Comparison of ENCODE assay signal across 8 cellular contexts in the genomic region with DNA sequence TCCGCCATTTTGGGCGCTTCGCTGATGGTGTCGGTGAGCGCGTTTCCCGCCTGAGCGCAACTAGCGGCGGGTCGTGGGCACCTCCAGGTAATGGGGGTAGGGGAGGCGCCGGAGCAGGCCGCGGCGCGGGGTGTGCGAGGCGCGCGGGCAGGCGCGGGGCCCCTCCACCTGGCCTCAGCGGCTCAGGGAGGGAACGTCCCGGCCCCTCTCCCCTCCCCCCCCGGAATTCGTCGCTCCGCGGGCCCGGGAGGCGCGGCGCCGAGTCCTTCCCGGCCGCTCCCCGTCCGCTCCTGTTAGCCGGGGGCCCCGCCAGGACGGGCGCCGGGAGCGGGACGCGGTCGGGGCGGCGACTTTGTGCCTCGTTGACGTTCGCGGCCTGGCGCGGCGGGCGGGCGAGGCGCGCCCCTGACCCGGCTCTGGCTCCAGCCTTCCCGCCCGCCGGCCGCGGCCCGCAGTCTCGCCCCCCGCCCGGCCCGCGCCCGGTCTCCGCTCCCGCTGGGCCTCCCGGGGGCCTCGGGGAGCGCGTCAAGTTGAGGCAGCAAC. TPM values are rescaled to one million over a fixed set of nuclear protein-coding genes. Genes with fewer than 3 reads are reported as not detected.
DNase-seq lines count a peak whose midpoint lies in the region; ATAC-seq, FAIRE-seq and TF ChIP-seq lines count a peak whose summit lies in the region.

A gene with protein sequence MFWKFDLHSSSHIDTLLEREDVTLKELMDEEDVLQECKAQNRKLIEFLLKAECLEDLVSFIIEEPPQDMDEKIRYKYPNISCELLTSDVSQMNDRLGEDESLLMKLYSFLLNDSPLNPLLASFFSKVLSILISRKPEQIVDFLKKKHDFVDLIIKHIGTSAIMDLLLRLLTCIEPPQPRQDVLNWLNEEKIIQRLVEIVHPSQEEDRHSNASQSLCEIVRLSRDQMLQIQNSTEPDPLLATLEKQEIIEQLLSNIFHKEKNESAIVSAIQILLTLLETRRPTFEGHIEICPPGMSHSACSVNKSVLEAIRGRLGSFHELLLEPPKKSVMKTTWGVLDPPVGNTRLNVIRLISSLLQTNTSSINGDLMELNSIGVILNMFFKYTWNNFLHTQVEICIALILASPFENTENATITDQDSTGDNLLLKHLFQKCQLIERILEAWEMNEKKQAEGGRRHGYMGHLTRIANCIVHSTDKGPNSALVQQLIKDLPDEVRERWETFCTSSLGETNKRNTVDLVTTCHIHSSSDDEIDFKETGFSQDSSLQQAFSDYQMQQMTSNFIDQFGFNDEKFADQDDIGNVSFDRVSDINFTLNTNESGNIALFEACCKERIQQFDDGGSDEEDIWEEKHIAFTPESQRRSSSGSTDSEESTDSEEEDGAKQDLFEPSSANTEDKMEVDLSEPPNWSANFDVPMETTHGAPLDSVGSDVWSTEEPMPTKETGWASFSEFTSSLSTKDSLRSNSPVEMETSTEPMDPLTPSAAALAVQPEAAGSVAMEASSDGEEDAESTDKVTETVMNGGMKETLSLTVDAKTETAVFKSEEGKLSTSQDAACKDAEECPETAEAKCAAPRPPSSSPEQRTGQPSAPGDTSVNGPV (plus strand): TSS at position 12 of the 543 bp plus-strand sequence. CDS start 76,913 bp downstream, outside the sequence.

- H3K9me3 ChIP-seq in astrocyte (ENCODE audit: insufficient read depth, low read depth, low read length), result no peaks in the 10 kb centered on the region
- H3K9me3 ChIP-seq in iPS-18c (ENCODE audit: control insufficient read depth, insufficient read depth, low read length), result no peaks in the 10 kb centered on the region
- H3K9me3 ChIP-seq in smooth muscle cell (replicated peaks; ENCODE audit: low read depth), result no peaks in the 10 kb centered on the region

- H3K79me2 ChIP-seq in astrocyte (ENCODE audit: insufficient read depth, low read length) (peaks cover 53% of the 10 kb centered on the region), smooth muscle cell (ENCODE audit: low read depth) (peaks cover 53% of the 10 kb centered on the region)

- H3K27me3 ChIP-seq in astrocyte (ENCODE audit: insufficient read depth, low read length), result no peaks in the 10 kb centered on the region
- H3K27me3 ChIP-seq in smooth muscle cell (ENCODE audit: low read depth), result no peaks in the 10 kb centered on the region

- H3K36me3 ChIP-seq in astrocyte (ENCODE audit: insufficient read depth, low read length) (no peaks in the 10 kb centered on the region), smooth muscle cell (ENCODE audit: low read depth) (no peaks in the 10 kb centered on the region)

- no peaks in the 10 kb centered on the region for H3K36me3 Mint-ChIP-seq in astrocyte (ENCODE audit: low read depth, unreplicated experiment)

- peaks cover 2% of the 10 kb centered on the region for H3K27me3 Mint-ChIP-seq in astrocyte (ENCODE audit: low read depth, unreplicated experiment)

- peaks cover 7% of the 10 kb centered on the region for H3F3A ChIP-seq in smooth muscle cell (ENCODE audit: low read depth)

- peak; percentile 79 for DNase-seq in AG20443 (ENCODE audit: low spot score)
- DNase-seq in astrocyte (ENCODE audit: low read depth), result no peak
- no peak for DNase-seq in smooth muscle cell (lab: John Stamatoyannopoulos, UW; ENCODE audit: unreplicated experiment)
- no peak for DNase-seq in activated CD4-positive, CD25-positive, alpha-beta regulatory T cell treated with anti-CD3 and anti-CD28 coated beads, Interleukin-2, amount 50 U/mL, for 72 hours
- no peak for DNase-seq in cerebellar cortex (ENCODE audit: low spot score)

- peak; percentile 27 for ATAC-seq in GM19395 (IDR thresholded peaks at IDR 0.05; ENCODE audit: unreplicated experiment)
- ATAC-seq in HG03521 (IDR thresholded peaks at IDR 0.05; ENCODE audit: unreplicated experiment), result peak; percentile 35

- peak within 1 kb of the TSS; percentile 94 for H3K27ac Mint-ChIP-seq in astrocyte (ENCODE audit: unreplicated experiment)

- H2AFZ ChIP-seq in astrocyte (ENCODE audit: low read depth, low read length), result peak within 1 kb of the TSS; percentile 92
- H2AFZ ChIP-seq in smooth muscle cell (ENCODE audit: low read depth), result peak within 1 kb of the TSS; percentile 36

- H3K4me3 Mint-ChIP-seq in astrocyte (ENCODE audit: unreplicated experiment), result peak within 1 kb of the TSS; percentile 99

- TF ChIP-seq CTCF in astrocyte (IDR thresholded peaks at IDR 0.05; ENCODE audit: insufficient read depth, low read depth, low read length), result no peak
- no peak for TF ChIP-seq CTCF in smooth muscle cell (IDR thresholded peaks at IDR 0.05; ENCODE audit: borderline replicate concordance, insufficient read depth, poor library complexity, severe bottlenecking)

- FAIRE-seq in astrocyte (lab: Jason Lieb, UNC), result no peak

- H3K9me3 Mint-ChIP-seq in astrocyte (ENCODE audit: unreplicated experiment), result no peaks in the 10 kb centered on the region

- WGBS in smooth muscle cell (ENCODE audit: low lambda C conversion rate), result 4% methylated on average over 13 of the region's 81 CpGs

- H3K27ac ChIP-seq in astrocyte (ENCODE audit: low read depth, low read length) (peak within 1 kb of the TSS; percentile 92), smooth muscle cell (ENCODE audit: low read depth) (peak within 1 kb of the TSS; percentile 87)

- peak within 1 kb of the TSS; percentile 90 for H3K4me2 ChIP-seq in astrocyte (ENCODE audit: low read length)
- peak within 1 kb of the TSS; percentile 97 for H3K4me2 ChIP-seq in smooth muscle cell

- H4K20me1 ChIP-seq in astrocyte (ENCODE audit: insufficient read depth, low read length), result peaks cover 47% of the 10 kb centered on the region
- H4K20me1 ChIP-seq in smooth muscle cell (ENCODE audit: low read depth), result peaks cover 48% of the 10 kb centered on the region

- H3K9ac ChIP-seq in astrocyte (ENCODE audit: low read length) (peak within 1 kb of the TSS; percentile 92), smooth muscle cell (ENCODE audit: low read depth) (peak within 1 kb of the TSS; percentile 97)

- peaks cover 24% of the 10 kb centered on the region for H3K4me1 Mint-ChIP-seq in astrocyte (ENCODE audit: low read depth, unreplicated experiment)

- H3K4me1 ChIP-seq in astrocyte (ENCODE audit: insufficient read depth, low read length) (peaks cover 22% of the 10 kb centered on the region), smooth muscle cell (ENCODE audit: low read depth) (peaks cover 19% of the 10 kb centered on the region)

- H3K4me3 ChIP-seq in astrocyte (ENCODE audit: insufficient read depth, low read depth, low read length) (peak within 1 kb of the TSS; percentile 81), iPS-18c (ENCODE audit: insufficient read depth, low read depth, low read length) (peak within 1 kb of the TSS; percentile 86), smooth muscle cell (peak within 1 kb of the TSS; percentile 95)

RNA-seq across cellular contexts. Expression of the gene that starts here (rescaled TPM):
- total RNA-seq in astrocyte, result 94.0 and 97.8 TPM in 2 replicates
- total RNA-seq in smooth muscle cell, result 120 and 121 TPM in 2 replicates
- 28.4 and 36.7 TPM in 2 replicates for polyA plus RNA-seq in smooth muscle cell
